ENCODE assay signal across 9 cellular contexts in genomic region chr14:64266206-64266605, GRCh38. TPM values are rescaled to one million over a fixed set of nuclear protein-coding genes. Genes with fewer than 3 reads are reported as not detected.
DNase-seq lines count a peak whose midpoint lies in the region; ATAC-seq, FAIRE-seq and TF ChIP-seq lines count a peak whose summit lies in the region.
"Had no signal": no experiment of that assay in that cellular context is flagged by ENCODE, and none has a peak within 500 bp of the region (broad histone marks: within the 10 kb centered on the region; RNA-seq: fewer than 3 reads in every experiment).

No MANE protein-coding gene starts in this region.

- intact Hi-C loops in CD4-positive, alpha-beta memory T cell (cut with micrococcal nuclease), result no loop called here
- intact Hi-C loops in activated B cell treated with CpG ODN at 0.5 μM for 24 hours (cut with micrococcal nuclease), result loop anchor here (2.0 kb wide), 1 partner anchor 15 kb away; no protein-coding TSS in a partner anchor

- no peaks in the 10 kb centered on the region for H3K36me3 ChIP-seq in CD4-positive, alpha-beta memory T cell (ENCODE audit: insufficient read depth, low read length)

- ATAC-seq in HG02610 (IDR thresholded peaks at IDR 0.05; ENCODE audit: unreplicated experiment) (peak; percentile 45), activated B cell treated with CpG ODN at 0.5 μM for 24 hours (ENCODE audit: low read depth) (peak; percentile 61), GM19455 (IDR thresholded peaks at IDR 0.05; ENCODE audit: unreplicated experiment) (no peak)

- FAIRE-seq in GM12892 (lab: Jason Lieb, UNC), result no peak

- no peak for DNase-seq in CD4-positive, alpha-beta memory T cell
- DNase-seq in activated B cell treated with CpG ODN at 0.5 μM for 24 hours (no peak), iris pigment epithelial cell (ENCODE audit: low read depth) (peak; percentile 73), GM12892 (ENCODE audit: insufficient read length) (no peak), DMS53 (lab: John Stamatoyannopoulos, UW) (no peak)
- no peak for DNase-seq in stimulated activated naive CD4-positive, alpha-beta T cell (lab: John Stamatoyannopoulos, UW)

- H3K4me1 ChIP-seq in CD4-positive, alpha-beta memory T cell (ENCODE audit: insufficient read depth, low read length), result peaks cover 10% of the 10 kb centered on the region

- H3K27ac ChIP-seq in CD4-positive, alpha-beta memory T cell (ENCODE audit: low read depth, low read length), result no peak overlapping the region
- H3K27ac ChIP-seq: HL-60 had no signal

- H3K4me3 Mint-ChIP-seq in CD4-positive, alpha-beta memory T cell, result peak overlapping the region in 5 of 8 donors; percentile 2 to 64 (median 16)
- H3K4me3 Mint-ChIP-seq in activated B cell treated with CpG ODN at 0.5 μM for 24 hours, result no peak overlapping the region

- H3K9me3 ChIP-seq in CD4-positive, alpha-beta memory T cell (ENCODE audit: control insufficient read depth in 1 of 2, low read length in 2 of 2), result no peaks in the 10 kb centered on the region

- H3K4me3 ChIP-seq in CD4-positive, alpha-beta memory T cell (ENCODE audit: low read length in 2 of 2), result no peak overlapping the region

- no peak for TF ChIP-seq POLR2A in GM12892 (IDR thresholded peaks at IDR 0.05; ENCODE audit: low read depth, low read length)

- no peaks in the 10 kb centered on the region for H3K27me3 ChIP-seq in CD4-positive, alpha-beta memory T cell (ENCODE audit: insufficient read depth, low read length)

- TF ChIP-seq CTCF in activated B cell treated with CpG ODN at 0.5 μM for 24 hours (IDR thresholded peaks at IDR 0.05), result no peak

- H3K9me3 Mint-ChIP-seq in CD4-positive, alpha-beta memory T cell, result peaks cover 0 to 4% (median 0%) of the 10 kb centered on the region in 8 donors
- H3K9me3 Mint-ChIP-seq in activated B cell treated with CpG ODN at 0.5 μM for 24 hours, result no peaks in the 10 kb centered on the region

- H3K27ac Mint-ChIP-seq in CD4-positive, alpha-beta memory T cell, result peak overlapping the region in 2 of 7 donors; percentile 13 to 28
- H3K27ac Mint-ChIP-seq in activated B cell treated with CpG ODN at 0.5 μM for 24 hours, result no peak overlapping the region

- CTCF ChIA-PET in CD4-positive, alpha-beta memory T cell (lab: Charles Lee; ENCODE audit: partially characterized antibody), result interaction anchor here (2.2 kb wide), 1 partner anchor 38 kb away, joined by 9 read pairs; no protein-coding TSS in a partner anchor
- CTCF ChIA-PET in activated B cell treated with CpG ODN at 0.5 μM for 24 hours (lab: Charles Lee), result interaction anchor here (0.5 to 0.9 kb wide), 2 partner anchors 29 to 33 kb away, joined by 3 read pairs; no protein-coding TSS in a partner anchor

- no peaks in the 10 kb centered on the region for H3K36me3 Mint-ChIP-seq in CD4-positive, alpha-beta memory T cell
- peaks cover 10% of the 10 kb centered on the region for H3K36me3 Mint-ChIP-seq in activated B cell treated with CpG ODN at 0.5 μM for 24 hours (ENCODE audit: low read depth)

- H3K4me1 Mint-ChIP-seq in CD4-positive, alpha-beta memory T cell, result peaks cover 14 to 28% (median 15%) of the 10 kb centered on the region in 4 donors
- peaks cover 26% of the 10 kb centered on the region for H3K4me1 Mint-ChIP-seq in activated B cell treated with CpG ODN at 0.5 μM for 24 hours

- H3K27me3 Mint-ChIP-seq in CD4-positive, alpha-beta memory T cell, result no peaks in the 10 kb centered on the region
- H3K27me3 Mint-ChIP-seq in activated B cell treated with CpG ODN at 0.5 μM for 24 hours, result no peaks in the 10 kb centered on the region

- POLR2A ChIA-PET in CD4-positive, alpha-beta memory T cell (lab: Charles Lee; ENCODE audit: partially characterized antibody), result no interaction called here
- POLR2A ChIA-PET in activated B cell treated with CpG ODN at 0.5 μM for 24 hours (lab: Charles Lee), result interaction anchor here (3.4 kb wide), 1 partner anchor 30 kb away, joined by 14 read pairs; no protein-coding TSS in a partner anchor

RNA-seq across cellular contexts. Expression of gene ESR2, which starts 28.0 kb away (rescaled TPM):
- total RNA-seq in CD4-positive, alpha-beta memory T cell, result not detected
- under 1 TPM; 0.12 to 0.59 TPM for polyA plus RNA-seq in CD4-positive, alpha-beta memory T cell
- total RNA-seq in activated B cell treated with CpG ODN at 0.5 μM for 24 hours, result 17.0 and 23.2 TPM in 2 replicates
- 0.66 TPM for polyA plus RNA-seq in GM12892 (2012; ENCODE audit: missing spikeins)

Comparison
In these comparisons a context has a peak if more than half of its experiments do, and no peak if none do; other contexts are left out.
1. RNA of gene ESR2, which starts 28.0 kb away (total RNA-seq): 17.0 to 23.2 TPM in activated B cell treated with CpG ODN at 0.5 μM for 24 hours; not detected in CD4-positive, alpha-beta memory T cell; every median in the first group is over 10 times any median in the second.